ENCODE assay signal across 1 cellular context in genomic region chr11:28792856-28793255, GRCh38.
TF ChIP-seq lines count a peak whose summit lies in the region.

No MANE protein-coding gene starts in this region.

TF ChIP-seq in H1, 55 proteins besides CTCF, POLR2A, EP300 and RAD21:
- no peak for TF ChIP-seq CBX8 (IDR thresholded peaks at IDR 0.05; ENCODE audit: borderline replicate concordance, low read depth, low read length)
- TF ChIP-seq KDM4A (IDR thresholded peaks at IDR 0.05; ENCODE audit: low read depth, low read length, severe bottlenecking), result no peak
